In the genomic region with DNA sequence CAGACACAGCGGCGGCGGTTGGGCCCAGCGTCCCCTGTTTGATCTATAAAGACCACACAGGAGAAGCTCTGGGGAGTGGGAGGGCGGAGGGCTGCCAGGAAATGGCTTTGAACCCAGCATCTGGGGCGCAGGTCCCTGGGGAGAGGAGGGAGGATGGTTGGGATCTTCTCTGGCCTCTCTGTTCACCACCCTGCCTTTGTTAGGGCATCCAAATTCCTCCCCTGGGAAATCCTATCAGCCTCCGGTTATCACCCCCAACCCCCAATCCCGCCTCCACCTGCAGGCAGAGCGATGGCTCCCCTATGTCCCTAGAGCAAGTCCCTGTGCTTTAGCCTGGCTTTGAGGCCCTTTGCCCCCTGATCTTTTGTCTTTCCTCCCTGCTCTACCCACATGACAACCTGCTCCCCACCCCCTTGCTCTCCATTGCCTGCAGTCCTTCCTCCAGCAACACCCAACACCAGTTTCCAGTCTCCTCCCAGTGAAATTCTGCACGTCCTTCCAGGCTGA, we compare ENCODE assay signal across 1 cellular context.
A peak's percentile ranks its signal among the peaks of the same experiment; 100 is the strongest.
TF ChIP-seq lines count a peak whose summit lies in the region.

No MANE protein-coding gene starts in this region.

TF ChIP-seq in GM23338, 12 proteins besides CTCF, POLR2A, EP300 and RAD21 (continued from another document):
- TF ChIP-seq, protein P1, sequence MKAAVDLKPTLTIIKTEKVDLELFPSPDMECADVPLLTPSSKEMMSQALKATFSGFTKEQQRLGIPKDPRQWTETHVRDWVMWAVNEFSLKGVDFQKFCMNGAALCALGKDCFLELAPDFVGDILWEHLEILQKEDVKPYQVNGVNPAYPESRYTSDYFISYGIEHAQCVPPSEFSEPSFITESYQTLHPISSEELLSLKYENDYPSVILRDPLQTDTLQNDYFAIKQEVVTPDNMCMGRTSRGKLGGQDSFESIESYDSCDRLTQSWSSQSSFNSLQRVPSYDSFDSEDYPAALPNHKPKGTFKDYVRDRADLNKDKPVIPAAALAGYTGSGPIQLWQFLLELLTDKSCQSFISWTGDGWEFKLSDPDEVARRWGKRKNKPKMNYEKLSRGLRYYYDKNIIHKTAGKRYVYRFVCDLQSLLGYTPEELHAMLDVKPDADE (IDR thresholded peaks at IDR 0.05) = 0 out of 2 replicates have a peak, but pooled peaks have one; percentile 18
- TF ChIP-seq JUNB (IDR thresholded peaks at IDR 0.05; ENCODE audit: unreplicated experiment) (no peak), POLR2AphosphoS5 (IDR thresholded peaks at IDR 0.05; ENCODE audit: low read depth) (peak; percentile 51; the same call in 1 of the 2 replicates)
TF ChIP-seq in GM23338: peak in this region for 2.
